In the genomic region with DNA sequence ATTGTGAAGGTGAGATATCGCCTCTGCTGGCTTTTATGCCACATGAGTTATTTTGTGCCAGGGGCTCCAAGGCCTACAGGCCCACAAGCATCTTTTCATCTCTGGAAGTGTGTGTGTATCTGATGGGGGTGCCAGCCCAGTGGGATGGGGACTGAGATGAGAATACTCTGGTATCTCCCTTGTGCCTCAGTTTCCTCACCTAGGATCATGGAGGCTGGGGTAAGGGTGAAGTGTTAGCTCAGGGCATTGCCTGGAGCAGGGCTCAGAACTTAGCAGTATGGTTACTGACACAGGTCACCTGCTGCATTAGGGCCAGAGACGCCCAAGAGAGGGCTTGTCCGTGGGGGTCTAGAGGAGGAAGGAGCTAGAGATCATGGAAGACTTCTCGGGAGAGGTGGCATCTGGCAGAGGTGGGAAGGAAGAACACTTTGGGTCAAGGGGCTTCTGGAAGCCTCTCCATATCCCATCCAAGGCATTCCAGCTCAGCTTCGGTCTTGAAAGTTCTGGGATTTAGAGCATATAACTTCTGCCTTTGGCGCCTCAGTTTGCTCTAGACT, we compare ENCODE assay signal across 9 cellular contexts. TPM values are rescaled to one million over a fixed set of nuclear protein-coding genes. Genes with fewer than 3 reads are reported as not detected.
A peak's percentile ranks its signal among the peaks of the same experiment; 100 is the strongest.
DNase-seq lines count a peak whose midpoint lies in the region; ATAC-seq and TF ChIP-seq lines count a peak whose summit lies in the region.
"Had no signal": no experiment of that assay in that cellular context is flagged by ENCODE, and none has a peak within 500 bp of the region (broad histone marks: within the 10 kb centered on the region; RNA-seq: fewer than 3 reads in every experiment).

No MANE protein-coding gene starts in this region.

- H3K36me3 ChIP-seq in lower lobe of right lung (no peaks in the 10 kb centered on the region), stomach smooth muscle (ENCODE audit: control insufficient read depth in 2 of 2, insufficient read depth in 2 of 2, low read length in 2 of 2) (no peaks in the 10 kb centered on the region)

- H3K27me3 ChIP-seq in lower lobe of right lung (ENCODE audit: low read depth) (peaks cover 48% of the 10 kb centered on the region), stomach smooth muscle (ENCODE audit: control insufficient read depth in 1 of 2, insufficient read depth in 2 of 2, low read length in 2 of 2) (peaks cover 0 to 2% of the 10 kb centered on the region in 2 donors)

- H3K4me3 ChIP-seq in lower lobe of right lung, result peak overlapping the region; percentile 50
- peak overlapping the region; percentile 60 to 78 for H3K4me3 ChIP-seq in stomach smooth muscle (ENCODE audit: low read length in 2 of 2)

- H3K9me3 Mint-ChIP-seq in activated T-cell treated with anti-CD3 and anti-CD28 coated beads, Interleukin-2, amount 50 U/mL, for 72 hours, result no peaks in the 10 kb centered on the region
- no peaks in the 10 kb centered on the region for H3K9me3 Mint-ChIP-seq in activated naive CD8-positive, alpha-beta T cell (ENCODE audit: low read depth)

- no peaks in the 10 kb centered on the region for H3K36me3 Mint-ChIP-seq in activated T-cell treated with anti-CD3 and anti-CD28 coated beads, Interleukin-2, amount 50 U/mL, for 72 hours (ENCODE audit: insufficient read depth in 2 of 2)
- no peaks in the 10 kb centered on the region for H3K36me3 Mint-ChIP-seq in activated naive CD8-positive, alpha-beta T cell

- H3K4me3 Mint-ChIP-seq in activated T-cell treated with anti-CD3 and anti-CD28 coated beads, Interleukin-2, amount 50 U/mL, for 72 hours, result peak overlapping the region; percentile 58 to 76
- H3K4me3 Mint-ChIP-seq in activated naive CD8-positive, alpha-beta T cell, result peak overlapping the region; percentile 80

- H3K27me3 Mint-ChIP-seq in activated T-cell treated with anti-CD3 and anti-CD28 coated beads, Interleukin-2, amount 50 U/mL, for 72 hours (ENCODE audit: low read depth), result peaks cover 44% of the 10 kb centered on the region
- peaks cover 15% of the 10 kb centered on the region for H3K27me3 Mint-ChIP-seq in activated naive CD8-positive, alpha-beta T cell

- intact Hi-C loops in lower lobe of right lung (cut with DNase I), result no loop called here

- no peak for TF ChIP-seq CTCF in lower lobe of right lung (IDR thresholded peaks at IDR 0.05)

- TF ChIP-seq POLR2A in GM18505 (IDR thresholded peaks at IDR 0.05; ENCODE audit: borderline replicate concordance, extremely low read depth, insufficient read depth, insufficient read length), result no peak

- ATAC-seq in activated T-cell treated with anti-CD3 and anti-CD28 coated beads, Interleukin-2, amount 50 U/mL, for 72 hours (replicated peaks in 1 of 2), result no peak
- ATAC-seq in lower lobe of right lung (no peak), GM18505 (IDR thresholded peaks at IDR 0.05; ENCODE audit: unreplicated experiment) (no peak)

- peaks cover 8% of the 10 kb centered on the region for H3K4me1 Mint-ChIP-seq in activated T-cell treated with anti-CD3 and anti-CD28 coated beads, Interleukin-2, amount 50 U/mL, for 72 hours (ENCODE audit: low read depth)
- peaks cover 7% of the 10 kb centered on the region for H3K4me1 Mint-ChIP-seq in activated naive CD8-positive, alpha-beta T cell (ENCODE audit: low read depth)

- DNase-seq in activated T-cell treated with anti-CD3 and anti-CD28 coated beads, Interleukin-2, amount 50 U/mL, for 72 hours, result no peak
- DNase-seq in activated T-cell treated with anti-CD3 and anti-CD28 coated beads, Interleukin-2, amount 50 U/mL, for 48 hours, result no peak
- DNase-seq in lower lobe of right lung, result no peak
- no peak for DNase-seq in Kasumi-1 (lab: John Stamatoyannopoulos, UW)
- DNase-seq in NCI-H128 (lab: John Stamatoyannopoulos, UW; ENCODE audit: unreplicated experiment), result no peak

- H3K4me1 ChIP-seq in lower lobe of right lung (peaks cover 12% of the 10 kb centered on the region), stomach smooth muscle (ENCODE audit: control insufficient read depth, insufficient read depth, low read length) (peaks cover 47% of the 10 kb centered on the region)

- no peaks in the 10 kb centered on the region for H3K9me3 ChIP-seq in lower lobe of right lung
- no peaks in the 10 kb centered on the region for H3K9me3 ChIP-seq in stomach smooth muscle (ENCODE audit: control insufficient read depth in 2 of 2, low read length in 2 of 2)

- peak overlapping the region in 1 of 2 donors; percentile 37 for H3K9ac ChIP-seq in stomach smooth muscle (ENCODE audit: low read length in 2 of 2)

- H3K27ac ChIP-seq in lower lobe of right lung (no peak overlapping the region), stomach smooth muscle (ENCODE audit: low read length) (no peak overlapping the region)

- no peak overlapping the region for H3K27ac Mint-ChIP-seq in activated T-cell treated with anti-CD3 and anti-CD28 coated beads, Interleukin-2, amount 50 U/mL, for 72 hours
- no peak overlapping the region for H3K27ac Mint-ChIP-seq in activated naive CD8-positive, alpha-beta T cell

RNA-seq across cellular contexts. Expression of a gene that starts 0.8 kb away (rescaled TPM):
- total RNA-seq in activated T-cell treated with anti-CD3 and anti-CD28 coated beads, Interleukin-2, amount 50 U/mL, for 72 hours, result 1 to 10 TPM in 1 of 2 donors, under 1 TPM in 1; 0.70 to 1.1 TPM
- total RNA-seq in lower lobe of right lung, result 7.7 TPM
- total RNA-seq: dermis blood vessel endothelial cell had no signal

RNA-seq across cellular contexts. Expression of a gene that starts 49.1 kb away (rescaled TPM):
- 100 to 1,000 TPM; 121 to 124 TPM for total RNA-seq in activated T-cell treated with anti-CD3 and anti-CD28 coated beads, Interleukin-2, amount 50 U/mL, for 72 hours
- total RNA-seq in lower lobe of right lung, result 46.6 TPM
